Comparison of ENCODE assay signal across 6 cellular contexts in genomic region chr18:60010984-60011383, GRCh38.
"Had no signal": no experiment of that assay in that cellular context is flagged by ENCODE, and none has a peak within 500 bp of the region (broad histone marks: within the 10 kb centered on the region; RNA-seq: fewer than 3 reads in every experiment).

No MANE protein-coding gene starts in this region.

- DNase-seq: IMR-90, KBM-7 had no signal

- H3K27ac ChIP-seq: HL-60 had no signal

- H3K4me3 ChIP-seq: K562 had no signal

- FAIRE-seq: HepG2, HTR-8/SVneo, K562 had no signal
